ENCODE assay signal across 36 cellular contexts in the genomic region with DNA sequence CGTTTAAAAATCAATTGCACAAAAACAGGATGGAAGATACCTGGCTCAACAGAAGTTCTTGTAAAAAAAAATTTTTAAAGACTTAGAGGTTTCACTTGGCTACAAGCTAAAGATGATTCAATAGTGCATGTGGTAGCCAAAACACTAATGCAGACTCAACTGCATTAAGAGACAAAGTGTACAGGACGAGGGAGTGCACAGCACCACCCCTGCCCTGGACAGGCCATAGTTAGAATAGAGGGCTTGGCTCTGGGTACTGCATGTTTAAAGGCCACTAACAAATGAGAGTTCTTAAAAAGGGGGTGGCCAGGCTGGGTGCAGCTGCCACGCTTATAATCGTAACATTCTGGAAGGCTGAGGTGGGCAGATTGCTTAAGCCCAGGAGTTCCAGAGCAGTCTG. TPM values are rescaled to one million over a fixed set of nuclear protein-coding genes. Genes with fewer than 3 reads are reported as not detected.
"Had no signal": no experiment of that assay in that cellular context is flagged by ENCODE, and none has a peak within 500 bp of the region (broad histone marks: within the 10 kb centered on the region; RNA-seq: fewer than 3 reads in every experiment).

No MANE protein-coding gene starts in this region.

- H3K36me3 Mint-ChIP-seq: activated CD4-positive, alpha-beta memory T cell treated with anti-CD3 and anti-CD28 coated beads for 36 hours; activated naive CD4-positive, alpha-beta T cell treated with anti-CD3 and anti-CD28 coated beads, Interleukin-2, amount 50 U/mL, for 72 hours; activated naive CD8-positive, alpha-beta T cell treated with anti-CD3 and anti-CD28 coated beads for 36 hours had no signal

- H3K4me3 ChIP-seq: adrenal gland, body of pancreas had no signal

- ATAC-seq: activated CD8-positive, alpha-beta T cell treated with anti-CD3 and anti-CD28 coated beads for 36 hours; activated naive CD4-positive, alpha-beta T cell treated with anti-CD3 and anti-CD28 coated beads, Interleukin-2, amount 50 U/mL, for 72 hours; activated T-cell treated with anti-CD3 and anti-CD28 coated beads, Interleukin-2, amount 50 U/mL, for 4 hours; activated T-cell treated with anti-CD3 and anti-CD28 coated beads, Interleukin-2, amount 50 U/mL, for 72 hours; activated T-helper 17 cell treated with anti-CD3 and anti-CD28 coated beads, Interleukin-2, amount 50 U/mL, for 72 hours; body of pancreas had no signal

- H3K4me3 Mint-ChIP-seq: activated B cell treated with CpG ODN at 0.5 μM for 24 hours; activated CD4-positive, alpha-beta memory T cell treated with anti-CD3 and anti-CD28 coated beads for 36 hours; activated CD4-positive, alpha-beta T cell treated with anti-CD3 and anti-CD28 coated beads, Interleukin-2, amount 10 ng/mL, durations not matched to agents 24 days and 14 days; activated CD8-positive, alpha-beta T cell treated with anti-CD3 and anti-CD28 coated beads for 36 hours; activated naive CD4-positive, alpha-beta T cell treated with anti-CD3 and anti-CD28 coated beads for 36 hours; activated naive CD8-positive, alpha-beta T cell treated with anti-CD3 and anti-CD28 coated beads for 36 hours; activated T-cell treated with anti-CD3 and anti-CD28 coated beads, Interleukin-2, amount 50 U/mL, for 4 hours; activated T-cell treated with anti-CD3 and anti-CD28 coated beads, Interleukin-2, amount 50 U/mL, for 72 hours; activated T-helper 1 cell treated with anti-CD3 and anti-CD28 coated beads, Interleukin-12 subunit alpha, Interleukin-12 subunit beta, Interleukin-2, Interleukin-4 antibody, amounts not matched to agents 30 ng/mL and 10 ng/mL and 1 ng/mL, durations not matched to agents 14 hours and 24 hours and 36 hours; activated T-helper 17 cell treated with anti-CD3 and anti-CD28 coated beads, Interleukin-2, amount 50 U/mL, for 72 hours; T-helper 1 cell treated with Interleukin-12 subunit alpha and Interleukin-12 subunit beta and Interleukin-4 antibody, amounts not matched to agents 30 μg/mL and 1 μg/mL, for 36 hours; T-helper 2 cell treated with Interferon-gamma antibody and Interleukin-4, amounts not matched to agents 5 μg/mL and 100 μg/mL, for 36 hours had no signal

- H3K27me3 ChIP-seq: brain microvascular endothelial cell had no signal

- DNase-seq: activated B cell treated with CpG ODN at 0.5 μM for 24 hours; activated CD4-positive, alpha-beta memory T cell treated with anti-CD3 and anti-CD28 coated beads for 36 hours; activated CD4-positive, alpha-beta T cell treated with anti-CD3 and anti-CD28 coated beads for 4 hours; activated CD4-positive, alpha-beta T cell treated with anti-CD3 and anti-CD28 coated beads, Interleukin-2, amount 10 ng/mL, durations not matched to agents 24 days and 14 days; activated CD4-positive, alpha-beta T cell treated with anti-CD3 and anti-CD28 coated beads, Interleukin-2, amount 50 U/mL, for 1 hour; activated CD4-positive, alpha-beta T cell treated with anti-CD3 and anti-CD28 coated beads, Interleukin-2, amount 50 U/mL, for 4 hours; activated CD4-positive, CD25-positive, alpha-beta regulatory T cell treated with anti-CD3 and anti-CD28 coated beads, Interleukin-2, amount 50 U/mL, for 72 hours; activated CD8-positive, alpha-beta memory T cell treated with anti-CD3 and anti-CD28 coated beads, Interleukin-2, amount 50 U/mL, for 4 hours; activated CD8-positive, alpha-beta T cell treated with anti-CD3 and anti-CD28 coated beads for 36 hours; activated effector memory CD4-positive, alpha-beta T cell treated with anti-CD3 and anti-CD28 coated beads, Interleukin-2, amount 50 U/mL, for 16 hours; activated gamma-delta T cell treated with Interleukin-2 at 50 U/mL for 16 hours; activated naive CD4-positive, alpha-beta T cell; activated naive CD4-positive, alpha-beta T cell treated with anti-CD3 and anti-CD28 coated beads for 36 hours; activated naive CD4-positive, alpha-beta T cell treated with anti-CD3 and anti-CD28 coated beads, Interleukin-2, amount 50 U/mL, for 16 hours; activated naive CD8-positive, alpha-beta T cell treated with anti-CD3 and anti-CD28 coated beads for 36 hours; activated T-cell treated with anti-CD3 and anti-CD28 coated beads for 4 hours; activated T-cell treated with anti-CD3 and anti-CD28 coated beads, Interleukin-2, amount 50 U/mL, for 1 hour; activated T-cell treated with anti-CD3 and anti-CD28 coated beads, Interleukin-2, amount 50 U/mL, for 4 hours; activated T-cell treated with anti-CD3 and anti-CD28 coated beads, Interleukin-2, amount 50 U/mL, for 72 hours; adrenal gland; amniotic stem cell; aorta; body of pancreas; brain microvascular endothelial cell; central memory CD4-positive, alpha-beta T cell; T-helper 1 cell; T-helper 2 cell; T-helper 9 cell had no signal

- H3K27ac ChIP-seq: adrenal gland, body of pancreas, brain microvascular endothelial cell, VCaP had no signal

- H3K27ac Mint-ChIP-seq: activated B cell treated with CpG ODN at 0.5 μM for 24 hours; activated CD4-positive, alpha-beta memory T cell treated with anti-CD3 and anti-CD28 coated beads for 36 hours; activated CD4-positive, alpha-beta T cell treated with anti-CD3 and anti-CD28 coated beads, Interleukin-2, amount 10 ng/mL, durations not matched to agents 24 days and 14 days; activated CD8-positive, alpha-beta T cell treated with anti-CD3 and anti-CD28 coated beads for 36 hours; activated naive CD4-positive, alpha-beta T cell treated with anti-CD3 and anti-CD28 coated beads for 36 hours; activated naive CD4-positive, alpha-beta T cell treated with anti-CD3 and anti-CD28 coated beads, Interleukin-2, amount 50 U/mL, for 72 hours; activated naive CD8-positive, alpha-beta T cell treated with anti-CD3 and anti-CD28 coated beads for 36 hours; activated T-cell treated with anti-CD3 and anti-CD28 coated beads, Interleukin-2, amount 50 U/mL, for 72 hours; activated T-helper 1 cell treated with anti-CD3 and anti-CD28 coated beads, Interleukin-12 subunit alpha, Interleukin-12 subunit beta, Interleukin-2, Interleukin-4 antibody, amounts not matched to agents 30 ng/mL and 10 ng/mL and 1 ng/mL, durations not matched to agents 14 hours and 24 hours and 36 hours; activated T-helper 17 cell treated with anti-CD3 and anti-CD28 coated beads, Interleukin-2, amount 50 U/mL, for 72 hours; T-helper 1 cell treated with Interleukin-12 subunit alpha and Interleukin-12 subunit beta and Interleukin-4 antibody, amounts not matched to agents 30 μg/mL and 1 μg/mL, for 36 hours; T-helper 2 cell treated with Interferon-gamma antibody and Interleukin-4, amounts not matched to agents 5 μg/mL and 100 μg/mL, for 36 hours had no signal

- H3K4me1 ChIP-seq: adrenal gland, body of pancreas had no signal

- H3K36me3 ChIP-seq: adrenal gland, brain microvascular endothelial cell had no signal

- H3K9me3 ChIP-seq: adrenal gland, body of pancreas had no signal

- H3K9me3 Mint-ChIP-seq: activated B cell treated with CpG ODN at 0.5 μM for 24 hours; activated CD4-positive, alpha-beta memory T cell treated with anti-CD3 and anti-CD28 coated beads for 36 hours; activated CD4-positive, alpha-beta T cell treated with anti-CD3 and anti-CD28 coated beads, Interleukin-2, amount 10 ng/mL, durations not matched to agents 24 days and 14 days; activated CD8-positive, alpha-beta T cell treated with anti-CD3 and anti-CD28 coated beads for 36 hours; activated naive CD4-positive, alpha-beta T cell treated with anti-CD3 and anti-CD28 coated beads for 36 hours; activated naive CD4-positive, alpha-beta T cell treated with anti-CD3 and anti-CD28 coated beads, Interleukin-2, amount 50 U/mL, for 72 hours; activated naive CD8-positive, alpha-beta T cell treated with anti-CD3 and anti-CD28 coated beads for 36 hours; activated T-cell treated with anti-CD3 and anti-CD28 coated beads, Interleukin-2, amount 50 U/mL, for 4 hours; activated T-cell treated with anti-CD3 and anti-CD28 coated beads, Interleukin-2, amount 50 U/mL, for 72 hours; activated T-helper 1 cell treated with anti-CD3 and anti-CD28 coated beads, Interleukin-12 subunit alpha, Interleukin-12 subunit beta, Interleukin-2, Interleukin-4 antibody, amounts not matched to agents 30 ng/mL and 10 ng/mL and 1 ng/mL, durations not matched to agents 14 hours and 24 hours and 36 hours; activated T-helper 17 cell treated with anti-CD3 and anti-CD28 coated beads, Interleukin-2, amount 50 U/mL, for 72 hours; T-helper 1 cell treated with Interleukin-12 subunit alpha and Interleukin-12 subunit beta and Interleukin-4 antibody, amounts not matched to agents 30 μg/mL and 1 μg/mL, for 36 hours; T-helper 2 cell treated with Interferon-gamma antibody and Interleukin-4, amounts not matched to agents 5 μg/mL and 100 μg/mL, for 36 hours had no signal

RNA-seq across cellular contexts. Expression of a gene that starts 7.9 kb away (rescaled TPM):
- total RNA-seq: activated CD4-positive, alpha-beta memory T cell treated with anti-CD3 and anti-CD28 coated beads for 36 hours; activated CD4-positive, alpha-beta T cell treated with anti-CD3 and anti-CD28 coated beads, Interleukin-2, amount 10 ng/mL, durations not matched to agents 24 days and 14 days; activated CD8-positive, alpha-beta T cell treated with anti-CD3 and anti-CD28 coated beads for 36 hours; activated naive CD4-positive, alpha-beta T cell treated with anti-CD3 and anti-CD28 coated beads for 36 hours; activated naive CD4-positive, alpha-beta T cell treated with anti-CD3 and anti-CD28 coated beads, Interleukin-2, amount 50 U/mL, for 72 hours; activated naive CD8-positive, alpha-beta T cell treated with anti-CD3 and anti-CD28 coated beads for 36 hours; activated T-cell treated with anti-CD3 and anti-CD28 coated beads, Interleukin-2, amount 50 U/mL, for 72 hours; activated T-helper 1 cell treated with anti-CD3 and anti-CD28 coated beads, Interleukin-12 subunit alpha, Interleukin-12 subunit beta, Interleukin-2, Interleukin-4 antibody, amounts not matched to agents 30 ng/mL and 10 ng/mL and 1 ng/mL, durations not matched to agents 14 hours and 24 hours and 36 hours; activated T-helper 17 cell treated with anti-CD3 and anti-CD28 coated beads, Interleukin-2, amount 50 U/mL, for 72 hours; bronchial epithelial cell had no signal

RNA-seq across cellular contexts. Expression of a gene that starts 41.2 kb away (rescaled TPM):
- total RNA-seq: activated CD4-positive, alpha-beta memory T cell treated with anti-CD3 and anti-CD28 coated beads for 36 hours; activated CD4-positive, alpha-beta T cell treated with anti-CD3 and anti-CD28 coated beads, Interleukin-2, amount 10 ng/mL, durations not matched to agents 24 days and 14 days; activated CD8-positive, alpha-beta memory T cell treated with anti-CD3 and anti-CD28 coated beads for 36 hours; activated CD8-positive, alpha-beta T cell treated with anti-CD3 and anti-CD28 coated beads for 36 hours; activated naive CD4-positive, alpha-beta T cell treated with anti-CD3 and anti-CD28 coated beads for 36 hours; activated naive CD4-positive, alpha-beta T cell treated with anti-CD3 and anti-CD28 coated beads, Interleukin-2, amount 50 U/mL, for 72 hours; activated naive CD8-positive, alpha-beta T cell treated with anti-CD3 and anti-CD28 coated beads for 36 hours; activated T-cell treated with anti-CD3 and anti-CD28 coated beads, Interleukin-2, amount 50 U/mL, for 4 hours; activated T-cell treated with anti-CD3 and anti-CD28 coated beads, Interleukin-2, amount 50 U/mL, for 72 hours; activated T-helper 1 cell treated with anti-CD3 and anti-CD28 coated beads, Interleukin-12 subunit alpha, Interleukin-12 subunit beta, Interleukin-2, Interleukin-4 antibody, amounts not matched to agents 30 ng/mL and 10 ng/mL and 1 ng/mL, durations not matched to agents 14 hours and 24 hours and 36 hours; activated T-helper 17 cell treated with anti-CD3 and anti-CD28 coated beads, Interleukin-2, amount 50 U/mL, for 72 hours; bronchial epithelial cell had no signal
